In genomic region chr12:82565982-82566381, GRCh38 we compare ENCODE assay signal across 23 cellular contexts.
"Had no signal": no experiment of that assay in that cellular context is flagged by ENCODE, and none has a peak within 500 bp of the region (broad histone marks: within the 10 kb centered on the region; RNA-seq: fewer than 3 reads in every experiment).

No MANE protein-coding gene starts in this region.

- ATAC-seq: left colon; natural killer cell; psoas muscle; sciatic nerve; stimulated activated naive B cell treated with anti-CD40 and anti-IgM and Interleukin-4, amounts not matched to agents 10 μg/mL and 1 μg/mL and 100 μg/mL, for 72 hours; stimulated activated naive CD8-positive, alpha-beta T cell treated with anti-CD3 and anti-CD28 coated beads, Interleukin-15, Interleukin-2, amounts not matched to agents 100 U/mL and 50 U/mL, for 24 hours; upper lobe of right lung had no signal

- DNase-seq: hypothalamus; immature natural killer cell; kidney; left colon; left ventricle myocardium inferior; mesendoderm; naive B cell; natural killer cell; nephron progenitor cell; occipital lobe; psoas muscle; stimulated activated CD4-positive, alpha-beta T cell treated with anti-CD3 and anti-CD28 coated beads, Interleukin-12 subunit alpha, Interleukin-12 subunit beta, amount 100 ng/mL, for 4 hours; stimulated activated CD4-positive, alpha-beta T cell treated with anti-CD3 and anti-CD28 coated beads, Interleukin-15, amount 100 ng/mL, for 24 hours; stimulated activated CD4-positive, alpha-beta T cell treated with anti-CD3 and anti-CD28 coated beads, Interleukin-2, amount 100 ng/mL, for 24 hours; stimulated activated CD4-positive, alpha-beta T cell treated with anti-CD3 and anti-CD28 coated beads, Interleukin-4, amount 100 ng/mL, for 1 hour; stimulated activated naive B cell treated with anti-CD40 and anti-IgM and Interleukin-4, amounts not matched to agents 10 μg/mL and 1 μg/mL and 100 μg/mL, for 72 hours; stimulated activated naive CD8-positive, alpha-beta T cell treated with anti-CD3 and anti-CD28 coated beads, Interleukin-15, Interleukin-2, amounts not matched to agents 100 U/mL and 50 U/mL, for 24 hours; stomach; testis; thyroid gland; trophoblast cell; upper lobe of right lung had no signal
